Comparison of ENCODE assay signal across 13 cellular contexts in the genomic region with DNA sequence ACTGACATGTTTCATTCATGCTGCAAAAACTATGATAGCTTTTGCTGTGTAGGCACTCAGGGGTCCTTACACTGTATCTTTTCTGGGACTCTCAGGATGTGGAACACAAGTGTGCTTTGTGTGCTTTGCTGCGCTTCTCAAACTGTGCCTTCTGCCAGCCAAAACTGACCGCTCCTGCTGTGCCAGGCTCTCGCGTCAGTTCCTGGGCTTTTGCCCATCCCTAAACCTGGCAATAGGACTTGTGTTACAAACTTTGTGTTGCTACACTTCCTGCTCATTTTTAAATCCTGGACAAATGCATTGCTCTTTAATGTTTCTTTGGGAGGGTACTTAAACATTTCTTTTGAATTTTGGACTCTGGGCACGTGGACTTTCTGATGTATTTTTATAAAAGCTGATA.
A peak's percentile ranks its signal among the peaks of the same experiment; 100 is the strongest.
DNase-seq lines count a peak whose midpoint lies in the region; ATAC-seq and TF ChIP-seq lines count a peak whose summit lies in the region.
"Had no signal": no experiment of that assay in that cellular context is flagged by ENCODE, and none has a peak within 500 bp of the region (broad histone marks: within the 10 kb centered on the region; RNA-seq: fewer than 3 reads in every experiment).

No MANE protein-coding gene starts in this region.

- intact Hi-C loops in transverse colon (cut with DNase I; ENCODE audit: low total_unique reads), result no loop called here

- TF ChIP-seq POLR2A in transverse colon (IDR thresholded peaks at IDR 0.05) (no peak), GM18505 (IDR thresholded peaks at IDR 0.05; ENCODE audit: borderline replicate concordance, extremely low read depth, insufficient read depth, insufficient read length) (no peak)

- peaks cover 0 to 4% (median 0%) of the 10 kb centered on the region in 4 donors for H3K4me1 ChIP-seq in transverse colon

- no peak for TF ChIP-seq EP300 in transverse colon (IDR thresholded peaks at IDR 0.05; ENCODE audit: low read depth)

- no peaks in the 10 kb centered on the region for H3K36me3 ChIP-seq in transverse colon

- no peak for ATAC-seq in GM18505 (IDR thresholded peaks at IDR 0.05; ENCODE audit: unreplicated experiment)
- ATAC-seq: Panc1 had no signal

- no peaks in the 10 kb centered on the region for H3K27me3 ChIP-seq in transverse colon

- H3K9me3 ChIP-seq in transverse colon, result no peaks in the 10 kb centered on the region

- in situ Hi-C loops in transverse colon (cut with MboI; ENCODE audit: low pct_ligation_motif_present in 1 of 4, low pct_unique_long_range_greater_than_20kb in 1 of 4, low sequenced_read_pairs in 3 of 4), result no loop called here

- DNase-seq in NCI-H748 (lab: John Stamatoyannopoulos, UW; ENCODE audit: unreplicated experiment), result peak; percentile 15
- no peak for DNase-seq in NCI-H748 treated with DMSO at 0.1 percent for 48 hours (lab: John Stamatoyannopoulos, UW)
- peak; percentile 84 for DNase-seq in fibroblast of gingiva (ENCODE audit: low read depth)
- DNase-seq in mucosa of gallbladder (ENCODE audit: low spot score), result peak; percentile 82
- DNase-seq in transverse colon, result peak; percentile 31
- DNase-seq in NCI-H2107 (lab: John Stamatoyannopoulos, UW), result no peak
- no peak for DNase-seq in NCI-H1436 (lab: John Stamatoyannopoulos, UW)
- DNase-seq: 8988T, DMS53, NCI-H187 treated with DMSO at 0.1 percent for 48 hours had no signal

- no peak for TF ChIP-seq CTCF in transverse colon (IDR thresholded peaks at IDR 0.05)

- 52 to 67% methylated on average over 4 to 5 of the region's 5 CpGs for WGBS in transverse colon (ENCODE audit: low coverage in 1 of 2), 2 donors

- H3K27ac ChIP-seq in transverse colon, result no peak overlapping the region

- no peak overlapping the region for H3K4me3 ChIP-seq in transverse colon
- H3K4me3 ChIP-seq: smooth muscle cell had no signal

Comparison
In these comparisons a context has a peak if more than half of its experiments do, and no peak if none do; other contexts are left out.
1. DNase-seq: peak in NCI-H748 (single experiment), fibroblast of gingiva (single experiment), mucosa of gallbladder (single experiment) and transverse colon (single experiment); none in NCI-H748 treated with DMSO at 0.1 percent for 48 hours (single experiment), NCI-H2107 (single experiment) and NCI-H1436 (single experiment).